ENCODE assay signal across 8 cellular contexts in genomic region chr4:159669094-159669493, GRCh38.
"Had no signal": no experiment of that assay in that cellular context is flagged by ENCODE, and none has a peak within 500 bp of the region (broad histone marks: within the 10 kb centered on the region; RNA-seq: fewer than 3 reads in every experiment).

No MANE protein-coding gene starts in this region.

- DNase-seq: GOT3, H9, HCEC 1CT, Kasumi-1, KG1 had no signal

- FAIRE-seq: H54, HepG2, K562 had no signal

- H3K4me3 Mint-ChIP-seq: H9 had no signal

- ATAC-seq: HepG2, K562 had no signal

- H3K4me3 ChIP-seq: K562 had no signal
